In the genomic region with DNA sequence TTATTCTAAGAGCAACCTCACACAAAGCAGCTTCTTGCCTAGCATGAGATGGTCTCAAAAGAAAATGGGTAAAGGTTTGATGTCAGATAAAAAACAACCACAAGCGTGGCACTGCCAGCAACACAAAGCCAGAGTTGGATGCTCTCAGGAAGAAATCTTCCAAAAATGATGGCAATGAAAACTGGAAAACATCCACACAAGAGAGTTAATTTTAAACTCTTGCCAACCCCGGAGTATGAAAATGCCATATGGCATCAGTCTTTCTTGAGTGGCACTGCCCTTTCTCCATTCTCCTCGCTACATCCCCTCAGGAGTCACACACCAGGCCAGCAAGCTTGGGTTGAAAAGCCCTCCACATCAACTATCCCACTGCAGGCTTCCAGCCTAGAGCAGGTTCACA, we compare ENCODE assay signal across 21 cellular contexts.
"Had no signal": no experiment of that assay in that cellular context is flagged by ENCODE, and none has a peak within 500 bp of the region (broad histone marks: within the 10 kb centered on the region; RNA-seq: fewer than 3 reads in every experiment).

No MANE protein-coding gene starts in this region.

- H3K9me3 ChIP-seq: MG63, SJSA1 had no signal

- H3K27ac ChIP-seq: SJSA1 had no signal

- DNase-seq: IMR-90, Karpas-422, KG1, MG63, NCI-H1092, NCI-H1105 treated with DMSO at 0.1 percent for 48 hours, NCI-H1417 treated with DMSO at 0.1 percent for 48 hours, NCI-H1694 treated with DMSO at 0.1 percent for 48 hours, NCI-H1930, NCI-H2081, NCI-H2107, NCI-H2171, NCI-H226, NCI-H446, NCI-H510A, NCI-H524 treated with DMSO at 0.1 percent for 48 hours, NCI-H774, Right ventricle myocardium superior, RPMI8226, SIG-M5 had no signal

- H3K27me3 ChIP-seq: MG63, SJSA1 had no signal

- H3K4me1 ChIP-seq: SJSA1 had no signal
